26 cellular contexts compared by ENCODE assay signal in genomic region chr5:113234546-113234945, GRCh38.
"Had no signal": no experiment of that assay in that cellular context is flagged by ENCODE, and none has a peak within 500 bp of the region (broad histone marks: within the 10 kb centered on the region; RNA-seq: fewer than 3 reads in every experiment).

No MANE protein-coding gene starts in this region.

- H3K4me1 ChIP-seq: body of pancreas had no signal

- H3K27me3 Mint-ChIP-seq: activated naive CD8-positive, alpha-beta T cell treated with anti-CD3 and anti-CD28 coated beads, Interleukin-2, amount 50 U/mL, for 24 hours had no signal

- H3K36me3 Mint-ChIP-seq: activated CD4-positive, alpha-beta memory T cell treated with anti-CD3 and anti-CD28 coated beads for 36 hours; activated naive CD4-positive, alpha-beta T cell treated with anti-CD3 and anti-CD28 coated beads, Interleukin-2, amount 50 U/mL, for 72 hours had no signal

- H3K36me3 ChIP-seq: ascending aorta had no signal

- H3K9me3 Mint-ChIP-seq: activated CD4-positive, alpha-beta memory T cell treated with anti-CD3 and anti-CD28 coated beads for 36 hours; activated CD4-positive, alpha-beta T cell treated with anti-CD3 and anti-CD28 coated beads, Interleukin-2, amount 10 ng/mL, durations not matched to agents 7 days and 5 days; activated naive CD4-positive, alpha-beta T cell treated with anti-CD3 and anti-CD28 coated beads, Interleukin-2, amount 50 U/mL, for 72 hours; activated naive CD8-positive, alpha-beta T cell treated with anti-CD3 and anti-CD28 coated beads, Interleukin-2, amount 50 U/mL, for 24 hours; activated T-cell treated with anti-CD3 and anti-CD28 coated beads, Interleukin-2, amount 50 U/mL, for 4 hours had no signal

- H3K27ac ChIP-seq: ascending aorta, body of pancreas had no signal

- H3K4me3 Mint-ChIP-seq: activated CD4-positive, alpha-beta memory T cell treated with anti-CD3 and anti-CD28 coated beads for 36 hours; activated CD4-positive, alpha-beta T cell treated with anti-CD3 and anti-CD28 coated beads, Interleukin-2, amount 10 ng/mL, durations not matched to agents 7 days and 5 days; activated naive CD8-positive, alpha-beta T cell treated with anti-CD3 and anti-CD28 coated beads, Interleukin-2, amount 50 U/mL, for 24 hours; activated T-cell treated with anti-CD3 and anti-CD28 coated beads, Interleukin-2, amount 50 U/mL, for 4 hours; T-helper 17 cell had no signal

- H3K9me3 ChIP-seq: ascending aorta, body of pancreas had no signal

- H3K27me3 ChIP-seq: ascending aorta, body of pancreas had no signal

- H3K27ac Mint-ChIP-seq: activated CD4-positive, alpha-beta memory T cell treated with anti-CD3 and anti-CD28 coated beads for 36 hours; activated CD4-positive, alpha-beta T cell treated with anti-CD3 and anti-CD28 coated beads, Interleukin-2, amount 10 ng/mL, durations not matched to agents 7 days and 5 days; activated naive CD4-positive, alpha-beta T cell treated with anti-CD3 and anti-CD28 coated beads, Interleukin-2, amount 50 U/mL, for 72 hours; activated naive CD8-positive, alpha-beta T cell treated with anti-CD3 and anti-CD28 coated beads, Interleukin-2, amount 50 U/mL, for 24 hours; T-helper 17 cell had no signal

- H3K4me3 ChIP-seq: ascending aorta, body of pancreas, K562 had no signal

- DNase-seq: activated CD4-positive, alpha-beta memory T cell treated with anti-CD3 and anti-CD28 coated beads for 36 hours; activated CD4-positive, alpha-beta T cell treated with anti-CD3 and anti-CD28 coated beads, Interleukin-2, amount 10 ng/mL, durations not matched to agents 7 days and 5 days; activated CD4-positive, CD25-positive, alpha-beta regulatory T cell; activated CD8-positive, alpha-beta memory T cell treated with anti-CD3 and anti-CD28 coated beads for 24 hours; activated effector memory CD4-positive, alpha-beta T cell treated with anti-CD3 and anti-CD28 coated beads, Interleukin-2, amount 50 U/mL, for 16 hours; activated naive CD4-positive, alpha-beta T cell treated with Interleukin-2 at 50 U/mL for 16 hours; activated naive CD8-positive, alpha-beta T cell treated with anti-CD3 and anti-CD28 coated beads, Interleukin-2, amount 50 U/mL, for 24 hours; activated T-cell treated with anti-CD3 and anti-CD28 coated beads, Interleukin-2, amount 50 U/mL, for 4 hours; amniotic stem cell; body of pancreas; central memory CD4-positive, alpha-beta T cell; Karpas-422; MM.1S; NCI-H1105; NCI-H1436; NCI-H1694 treated with DMSO at 0.1 percent for 48 hours; NCI-H2029 treated with DMSO at 0.1 percent for 48 hours; NCI-H446 treated with DMSO at 0.1 percent for 48 hours; NCI-H526 treated with DMSO at 0.1 percent for 48 hours; PC-3; SHP77 treated with DMSO at 0.1 percent for 48 hours; T-helper 17 cell; T-helper 9 cell had no signal

- ATAC-seq: activated naive CD4-positive, alpha-beta T cell treated with anti-CD3 and anti-CD28 coated beads, Interleukin-2, amount 50 U/mL, for 72 hours; activated naive CD8-positive, alpha-beta T cell treated with anti-CD3 and anti-CD28 coated beads, Interleukin-2, amount 50 U/mL, for 24 hours; activated T-cell treated with anti-CD3 and anti-CD28 coated beads, Interleukin-2, amount 50 U/mL, for 4 hours; body of pancreas; K562; PC-3; T-helper 17 cell had no signal

- H3K4me1 Mint-ChIP-seq: activated CD4-positive, alpha-beta T cell treated with anti-CD3 and anti-CD28 coated beads, Interleukin-2, amount 10 ng/mL, durations not matched to agents 7 days and 5 days had no signal
